Comparison of ENCODE assay signal across 1 cellular context in genomic region chr6:142304241-142304640, GRCh38.
TF ChIP-seq lines count a peak whose summit lies in the region.

No MANE protein-coding gene starts in this region.

TF ChIP-seq in HCT116, 20 proteins besides CTCF, POLR2A, EP300 and RAD21:
- TF ChIP-seq, protein P1, sequence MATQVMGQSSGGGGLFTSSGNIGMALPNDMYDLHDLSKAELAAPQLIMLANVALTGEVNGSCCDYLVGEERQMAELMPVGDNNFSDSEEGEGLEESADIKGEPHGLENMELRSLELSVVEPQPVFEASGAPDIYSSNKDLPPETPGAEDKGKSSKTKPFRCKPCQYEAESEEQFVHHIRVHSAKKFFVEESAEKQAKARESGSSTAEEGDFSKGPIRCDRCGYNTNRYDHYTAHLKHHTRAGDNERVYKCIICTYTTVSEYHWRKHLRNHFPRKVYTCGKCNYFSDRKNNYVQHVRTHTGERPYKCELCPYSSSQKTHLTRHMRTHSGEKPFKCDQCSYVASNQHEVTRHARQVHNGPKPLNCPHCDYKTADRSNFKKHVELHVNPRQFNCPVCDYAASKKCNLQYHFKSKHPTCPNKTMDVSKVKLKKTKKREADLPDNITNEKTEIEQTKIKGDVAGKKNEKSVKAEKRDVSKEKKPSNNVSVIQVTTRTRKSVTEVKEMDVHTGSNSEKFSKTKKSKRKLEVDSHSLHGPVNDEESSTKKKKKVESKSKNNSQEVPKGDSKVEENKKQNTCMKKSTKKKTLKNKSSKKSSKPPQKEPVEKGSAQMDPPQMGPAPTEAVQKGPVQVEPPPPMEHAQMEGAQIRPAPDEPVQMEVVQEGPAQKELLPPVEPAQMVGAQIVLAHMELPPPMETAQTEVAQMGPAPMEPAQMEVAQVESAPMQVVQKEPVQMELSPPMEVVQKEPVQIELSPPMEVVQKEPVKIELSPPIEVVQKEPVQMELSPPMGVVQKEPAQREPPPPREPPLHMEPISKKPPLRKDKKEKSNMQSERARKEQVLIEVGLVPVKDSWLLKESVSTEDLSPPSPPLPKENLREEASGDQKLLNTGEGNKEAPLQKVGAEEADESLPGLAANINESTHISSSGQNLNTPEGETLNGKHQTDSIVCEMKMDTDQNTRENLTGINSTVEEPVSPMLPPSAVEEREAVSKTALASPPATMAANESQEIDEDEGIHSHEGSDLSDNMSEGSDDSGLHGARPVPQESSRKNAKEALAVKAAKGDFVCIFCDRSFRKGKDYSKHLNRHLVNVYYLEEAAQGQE (IDR thresholded peaks at IDR 0.05; ENCODE audit: low read depth): no peak
- TF ChIP-seq SRF (IDR thresholded peaks at IDR 0.05; ENCODE audit: low read depth) (no peak), ZNF274 (IDR thresholded peaks at IDR 0.05; ENCODE audit: low read depth, low read length) (no peak), YY1 (IDR thresholded peaks at IDR 0.05; ENCODE audit: extremely low read depth, insufficient replicate concordance, low read depth, low read length) (no peak), ELF1 (IDR thresholded peaks at IDR 0.05; ENCODE audit: borderline replicate concordance, low read depth) (no peak), EZH2 (IDR thresholded peaks at IDR 0.05) (no peak), ATF3 (IDR thresholded peaks at IDR 0.05) (no peak), EGR1 (IDR thresholded peaks at IDR 0.05; ENCODE audit: low read depth) (no peak), TCF7L2 (IDR thresholded peaks at IDR 0.05; ENCODE audit: borderline replicate concordance, extremely low read depth, insufficient read depth, insufficient read length) (no peak), SP1 (IDR thresholded peaks at IDR 0.05; ENCODE audit: low read depth) (no peak), CBX3 (IDR thresholded peaks at IDR 0.05; ENCODE audit: low read depth) (no peak), EZH2phosphoT487 (IDR thresholded peaks at IDR 0.05; ENCODE audit: borderline replicate concordance) (no peak), CEBPB (IDR thresholded peaks at IDR 0.05; ENCODE audit: low read depth) (no peak), ZFX (IDR thresholded peaks at IDR 0.05) (no peak), FOSL1 (IDR thresholded peaks at IDR 0.05; ENCODE audit: low read depth) (no peak)
- TF ChIP-seq, protein P2, sequence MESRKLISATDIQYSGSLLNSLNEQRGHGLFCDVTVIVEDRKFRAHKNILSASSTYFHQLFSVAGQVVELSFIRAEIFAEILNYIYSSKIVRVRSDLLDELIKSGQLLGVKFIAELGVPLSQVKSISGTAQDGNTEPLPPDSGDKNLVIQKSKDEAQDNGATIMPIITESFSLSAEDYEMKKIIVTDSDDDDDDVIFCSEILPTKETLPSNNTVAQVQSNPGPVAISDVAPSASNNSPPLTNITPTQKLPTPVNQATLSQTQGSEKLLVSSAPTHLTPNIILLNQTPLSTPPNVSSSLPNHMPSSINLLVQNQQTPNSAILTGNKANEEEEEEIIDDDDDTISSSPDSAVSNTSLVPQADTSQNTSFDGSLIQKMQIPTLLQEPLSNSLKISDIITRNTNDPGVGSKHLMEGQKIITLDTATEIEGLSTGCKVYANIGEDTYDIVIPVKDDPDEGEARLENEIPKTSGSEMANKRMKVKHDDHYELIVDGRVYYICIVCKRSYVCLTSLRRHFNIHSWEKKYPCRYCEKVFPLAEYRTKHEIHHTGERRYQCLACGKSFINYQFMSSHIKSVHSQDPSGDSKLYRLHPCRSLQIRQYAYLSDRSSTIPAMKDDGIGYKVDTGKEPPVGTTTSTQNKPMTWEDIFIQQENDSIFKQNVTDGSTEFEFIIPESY (IDR thresholded peaks at IDR 0.05; ENCODE audit: extremely low read depth, insufficient replicate concordance, low read length): no peak
TF ChIP-seq in HCT116: peak in this region for 0.
